In the genomic region with DNA sequence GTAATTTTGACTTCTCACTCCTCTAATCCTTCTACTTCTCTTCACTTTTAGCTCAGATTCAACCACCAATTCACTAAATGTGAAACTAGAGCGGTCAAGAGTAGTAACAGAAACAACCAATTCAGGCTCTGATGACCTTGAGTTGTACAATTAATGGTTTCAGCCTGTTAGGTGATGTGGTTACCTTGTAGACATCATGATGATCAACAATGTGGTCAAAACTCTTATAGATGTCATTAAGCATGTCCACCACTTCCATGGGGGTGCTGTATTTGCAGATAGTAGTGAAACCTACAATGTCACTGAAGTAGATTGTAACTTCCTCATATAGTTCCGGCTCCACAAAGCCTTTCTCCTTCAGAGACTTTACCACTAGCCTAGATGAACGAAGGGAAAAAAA, we compare ENCODE assay signal across 15 cellular contexts. TPM values are rescaled to one million over a fixed set of nuclear protein-coding genes. Genes with fewer than 3 reads are reported as not detected.
DNase-seq lines count a peak whose midpoint lies in the region; ATAC-seq and TF ChIP-seq lines count a peak whose summit lies in the region.
"Had no signal": no experiment of that assay in that cellular context is flagged by ENCODE, and none has a peak within 500 bp of the region (broad histone marks: within the 10 kb centered on the region; RNA-seq: fewer than 3 reads in every experiment).

No MANE protein-coding gene starts in this region.

- intact Hi-C loops in MCF 10A (cut with micrococcal nuclease), result no loop called here

- H3K4me3 Mint-ChIP-seq in T-cell (no peak overlapping the region), MCF 10A (ENCODE audit: unreplicated experiment) (no peak overlapping the region)

- H3K4me1 ChIP-seq in BE2C, result no peaks in the 10 kb centered on the region
- H3K4me1 ChIP-seq: esophagus muscularis mucosa, right atrium auricular region had no signal

- TF ChIP-seq CTCF in BE2C (IDR thresholded peaks at IDR 0.05; ENCODE audit: low read depth, low read length) (no peak), MCF 10A (IDR thresholded peaks at IDR 0.05; ENCODE audit: unreplicated experiment) (no peak)

- H3K4me1 Mint-ChIP-seq in T-cell, result peaks cover 2 to 8% (median 7%) of the 10 kb centered on the region in 3 donors
- H3K4me1 Mint-ChIP-seq in MCF 10A (ENCODE audit: insufficient read depth, unreplicated experiment), result peaks cover 8% of the 10 kb centered on the region

- H3K27ac Mint-ChIP-seq in T-cell (no peak overlapping the region), MCF 10A (ENCODE audit: low read depth, unreplicated experiment) (no peak overlapping the region)

- H3K27me3 Mint-ChIP-seq in T-cell, result peaks cover 4 to 10% of the 10 kb centered on the region in 2 donors
- H3K27me3 Mint-ChIP-seq in MCF 10A (ENCODE audit: insufficient read depth, unreplicated experiment), result no peaks in the 10 kb centered on the region

- POLR2A ChIA-PET in T-cell (lab: Charles Lee) (no interaction called here), MCF 10A (lab: Yijun Ruan, JAX) (interaction anchor here (0.5 kb wide), 1 partner anchor 63 kb away, joined by 3 read pairs; no protein-coding TSS in a partner anchor)

- H3K36me3 Mint-ChIP-seq in T-cell (no peaks in the 10 kb centered on the region), MCF 10A (ENCODE audit: insufficient read depth, unreplicated experiment) (no peaks in the 10 kb centered on the region)

- CTCF ChIA-PET in T-cell (lab: Charles Lee), result interaction anchor here (0.7 to 4.9 kb wide), 3 partner anchors 8 to 384 kb away, joined by 4 to 27 read pairs (median 4); no protein-coding TSS in a partner anchor
- CTCF ChIA-PET in MCF 10A (lab: Yijun Ruan, JAX), result interaction anchor here (0.6 to 6.5 kb wide), 3 partner anchors 7 to 1786 kb away, joined by 5 to 44 read pairs (median 38); no protein-coding TSS in a partner anchor

- no peak overlapping the region for H3K4me3 ChIP-seq in BE2C (ENCODE audit: low read depth, low read length)
- H3K4me3 ChIP-seq: body of pancreas, esophagus muscularis mucosa, left ventricle myocardium inferior, right atrium auricular region had no signal

- ATAC-seq in GM18511 (IDR thresholded peaks at IDR 0.05; ENCODE audit: unreplicated experiment), result peak; percentile 76
- peak; percentile 77 for ATAC-seq in GM21515 (IDR thresholded peaks at IDR 0.05; ENCODE audit: unreplicated experiment)
- ATAC-seq in HG03139 (IDR thresholded peaks at IDR 0.05; ENCODE audit: unreplicated experiment), result peak; percentile 66
- no peak for ATAC-seq in T-cell (replicated peaks in 1 of 4)
- ATAC-seq: body of pancreas had no signal

- no TSS peak for BruUV-seq in MCF 10A (replicated peaks; lab: Mats Ljungman, UMichigan)

- H3K27me3 ChIP-seq in BE2C, result peaks cover 9% of the 10 kb centered on the region; the same call in 1 of the 2 replicates
- H3K27me3 ChIP-seq: body of pancreas, esophagus muscularis mucosa, right atrium auricular region had no signal

- DNase-seq in RPMI8226 (peak; percentile 17), T-cell (no peak), BE2C (no peak), MCF 10A (ENCODE audit: unreplicated experiment) (no peak)
- DNase-seq in stimulated activated naive CD4-positive, alpha-beta T cell (lab: John Stamatoyannopoulos, UW), result no peak
- DNase-seq: activated CD8-positive, alpha-beta memory T cell treated with anti-CD3 and anti-CD28 coated beads, Interleukin-2, amount 50 U/mL, for 4 hours; body of pancreas; left ventricle myocardium inferior; NCI-H1417 treated with DMSO at 0.1 percent for 48 hours; SK-N-SH had no signal

- H3K36me3 ChIP-seq in BE2C, result no peaks in the 10 kb centered on the region
- H3K36me3 ChIP-seq: esophagus muscularis mucosa, left ventricle myocardium inferior, right atrium auricular region had no signal

- H3K9me3 Mint-ChIP-seq in T-cell (no peaks in the 10 kb centered on the region), MCF 10A (ENCODE audit: unreplicated experiment) (no peaks in the 10 kb centered on the region)

- H3K9me3 ChIP-seq in BE2C, result no peaks in the 10 kb centered on the region
- H3K9me3 ChIP-seq: body of pancreas, esophagus muscularis mucosa, left ventricle myocardium inferior, right atrium auricular region, SK-N-SH had no signal

RNA-seq across cellular contexts. Expression of gene PLBD1, which starts 54.1 kb away (rescaled TPM):
- total RNA-seq in T-cell (under 1 TPM; 0.13 to 0.57 (median 0.20) TPM), MCF 10A (2022) (not detected in 2 replicates)
- polyA plus RNA-seq in BE2C (2012; ENCODE audit: insufficient read depth, insufficient read length, low read depth), result 0.46 TPM

Comparison
In these comparisons a context has a peak if more than half of its experiments do, and no peak if none do; other contexts are left out.
1. ATAC-seq: peak in GM18511 (single experiment), GM21515 (single experiment) and HG03139 (single experiment); none in T-cell (0 of 4).